8 cellular contexts compared by ENCODE assay signal in genomic region chr19:10339380-10339960, GRCh38. TPM values are rescaled to one million over a fixed set of nuclear protein-coding genes. Genes with fewer than 3 reads are reported as not detected.
DNase-seq lines count a peak whose midpoint lies in the region; ATAC-seq and TF ChIP-seq lines count a peak whose summit lies in the region.

Gene ICAM3 (minus strand): TSS chr19:10339624. CDS start chr19:10339614, 10 bp downstream.

- H3K4me3 Mint-ChIP-seq in central memory CD8-positive, alpha-beta T cell = peak within 1 kb of the TSS; percentile 85

- H2AFZ ChIP-seq in DND-41 (ENCODE audit: low read depth, low read length) = peak within 1 kb of the TSS; percentile 95

- peak within 1 kb of the TSS; percentile 92 for H3K27ac Mint-ChIP-seq in central memory CD8-positive, alpha-beta T cell (ENCODE audit: low read depth)

- H3K27ac ChIP-seq in DND-41 (ENCODE audit: low read length) = peak within 1 kb of the TSS; percentile 88

- H3K79me2 ChIP-seq in DND-41 (ENCODE audit: insufficient read depth, low read length) = peaks cover 14% of the 10 kb centered on the region

- no peaks in the 10 kb centered on the region for H3K27me3 ChIP-seq in DND-41 (ENCODE audit: insufficient read depth, low read length, poor library complexity)

- H3K4me1 ChIP-seq in DND-41 (ENCODE audit: insufficient read depth, low read length) = peaks cover 32% of the 10 kb centered on the region

- intact Hi-C loops in T-helper 2 cell treated with Interferon-gamma antibody and Interleukin-4, amounts not matched to agents 100 ng/mL and 5 ng/mL, for 36 hours (cut with micrococcal nuclease) = loop anchor here (5.0 kb wide), 1 partner anchor 72 kb away; no protein-coding TSS in a partner anchor
- intact Hi-C loops in posterior cingulate gyrus (cut with DNase I) = loop anchor here (10.0 kb wide), 1 partner anchor 75 kb away; no protein-coding TSS in a partner anchor

- H3K9me3 ChIP-seq in DND-41 (ENCODE audit: insufficient read depth, low read length, severe bottlenecking) = no peaks in the 10 kb centered on the region

- peaks cover 24% of the 10 kb centered on the region for H3K4me1 Mint-ChIP-seq in central memory CD8-positive, alpha-beta T cell

- H3K4me3 ChIP-seq in DND-41 (ENCODE audit: low read depth in 1 of 2, low read length in 2 of 2) = peak within 1 kb of the TSS; percentile 4 to 64; a peak in 3 of 4 replicates

- peak within 1 kb of the TSS; percentile 77 for H3K4me2 ChIP-seq in DND-41 (ENCODE audit: insufficient read depth, low read length)

- no peak for TF ChIP-seq CTCF in DND-41 (IDR thresholded peaks at IDR 0.05; ENCODE audit: borderline replicate concordance, extremely low read depth, low read length, poor library complexity, severe bottlenecking)

- peaks cover 9% of the 10 kb centered on the region for H3K36me3 ChIP-seq in DND-41 (ENCODE audit: insufficient read depth, low read length)

- no peaks in the 10 kb centered on the region for H3K9me3 Mint-ChIP-seq in central memory CD8-positive, alpha-beta T cell

- DNase-seq in DND-41 (peak; percentile 81), posterior cingulate gyrus (no peak), AG08395 (ENCODE audit: low spot score) (no peak)
- peak; percentile 32 to 45 for DNase-seq in central memory CD8-positive, alpha-beta T cell (ENCODE audit: low spot score in 2 of 2)
- peak; percentile 82 for DNase-seq in stimulated activated CD4-positive, alpha-beta T cell treated with anti-CD3 and anti-CD28 coated beads, Interleukin-15, amount 100 ng/mL, for 24 hours

- peak; percentile 96 for ATAC-seq in DND-41 (ENCODE audit: insufficient read depth, low read depth)
- ATAC-seq in HG02642 (IDR thresholded peaks at IDR 0.05; ENCODE audit: poor library complexity, unreplicated experiment) = peak; percentile 66
- ATAC-seq in central memory CD8-positive, alpha-beta T cell (replicated peaks; ENCODE audit: extremely low read depth, poor library complexity, severe bottlenecking) = peak; percentile 93
- ATAC-seq in GM21526 (IDR thresholded peaks at IDR 0.05; ENCODE audit: low FRiP score, unreplicated experiment) = no peak

- no peaks in the 10 kb centered on the region for H4K20me1 ChIP-seq in DND-41 (ENCODE audit: insufficient read depth, low read length)

- peak within 1 kb of the TSS; percentile 61 for H3K9ac ChIP-seq in DND-41 (ENCODE audit: low read depth, low read length)

- peaks cover 12% of the 10 kb centered on the region for H3K36me3 Mint-ChIP-seq in central memory CD8-positive, alpha-beta T cell (ENCODE audit: insufficient read depth)

- no peaks in the 10 kb centered on the region for H3K27me3 Mint-ChIP-seq in central memory CD8-positive, alpha-beta T cell

RNA-seq across cellular contexts. Expression of gene ICAM3, which starts in this region (rescaled TPM):
- 183 and 185 TPM in 2 replicates for total RNA-seq in T-helper 2 cell treated with Interferon-gamma antibody and Interleukin-4, amounts not matched to agents 100 ng/mL and 5 ng/mL, for 36 hours

Comparison
In these comparisons a context has a peak if more than half of its experiments do, and no peak if none do; other contexts are left out.
1. DNase-seq: peak in DND-41 (single experiment), central memory CD8-positive, alpha-beta T cell (2 of 2) and stimulated activated CD4-positive, alpha-beta T cell treated with anti-CD3 and anti-CD28 coated beads, Interleukin-15, amount 100 ng/mL, for 24 hours (single experiment); none in posterior cingulate gyrus (0 of 10) and AG08395 (single experiment).